Comparison of ENCODE assay signal across 9 cellular contexts in genomic region chr4:70559216-70559830, GRCh38. TPM values are rescaled to one million over a fixed set of nuclear protein-coding genes. Genes with fewer than 3 reads are reported as not detected.
DNase-seq lines count a peak whose midpoint lies in the region; ATAC-seq and TF ChIP-seq lines count a peak whose summit lies in the region.
"Had no signal": no experiment of that assay in that cellular context is flagged by ENCODE, and none has a peak within 500 bp of the region (broad histone marks: within the 10 kb centered on the region; RNA-seq: fewer than 3 reads in every experiment).

No MANE protein-coding gene starts in this region.

- peak; percentile 72 for ATAC-seq in HG02798 (IDR thresholded peaks at IDR 0.05; ENCODE audit: poor library complexity, unreplicated experiment)

- POLR2A ChIA-PET in A673 (lab: Charles Lee; ENCODE audit: low non-redundant PET): no interaction called here

- H3K27me3 Mint-ChIP-seq in progenitor cell of endocrine pancreas: no peaks in the 10 kb centered on the region

- no peaks in the 10 kb centered on the region for H3K36me3 ChIP-seq in A673 (ENCODE audit: insufficient read depth, low read length, poor library complexity, severe bottlenecking)

- H3K4me1 ChIP-seq in A673 (ENCODE audit: insufficient read depth, low read length, poor library complexity, severe bottlenecking): no peaks in the 10 kb centered on the region

- H3K27ac Mint-ChIP-seq in progenitor cell of endocrine pancreas: no peak overlapping the region

- H3K27ac ChIP-seq in A673 (ENCODE audit: low read depth, low read length, poor library complexity, severe bottlenecking): no peak overlapping the region
- H3K27ac ChIP-seq: skin epidermis had no signal

- peaks cover 3% of the 10 kb centered on the region for H3K9me3 Mint-ChIP-seq in progenitor cell of endocrine pancreas (ENCODE audit: low read depth)

- intact Hi-C loops in A673 (cut with micrococcal nuclease; ENCODE audit: unreplicated experiment): loop anchor here (10.0 kb wide), 1 partner anchor 675 kb away; no protein-coding TSS in a partner anchor

- CTCF ChIA-PET in A673 (lab: Charles Lee): no interaction called here

- no peaks in the 10 kb centered on the region for H3K36me3 Mint-ChIP-seq in progenitor cell of endocrine pancreas (ENCODE audit: insufficient read depth)

- TF ChIP-seq CTCF in A673 (conservative IDR thresholded peaks at IDR 0.05; ENCODE audit: low read depth, low read length): peak; percentile 62
- peak; percentile 81 for TF ChIP-seq CTCF in progenitor cell of endocrine pancreas (IDR thresholded peaks at IDR 0.05; ENCODE audit: unreplicated experiment)

- no peak overlapping the region for H3K4me3 Mint-ChIP-seq in progenitor cell of endocrine pancreas (ENCODE audit: low read depth)

- H3K4me3 ChIP-seq in A673 (ENCODE audit: low read depth, low read length, poor library complexity, severe bottlenecking): no peak overlapping the region
- H3K4me3 ChIP-seq: skin epidermis had no signal

- H3K27me3 ChIP-seq in A673 (replicated peaks; ENCODE audit: insufficient read depth, low read depth, low read length, poor library complexity): no peaks in the 10 kb centered on the region

- DNase-seq in A673 (ENCODE audit: low spot score): peak; percentile 40
- DNase-seq in GM03348 (ENCODE audit: low spot score): peak; percentile 72
- peak; percentile 39 for DNase-seq in NCI-H2196 (lab: John Stamatoyannopoulos, UW; ENCODE audit: unreplicated experiment)
- peak; percentile 12 for DNase-seq in activated T-cell treated with anti-CD3 and anti-CD28 coated beads for 4 hours
- peak; percentile 41 for DNase-seq in foreskin melanocyte
- peak; percentile 15 for DNase-seq in progenitor cell of endocrine pancreas (ENCODE audit: low spot score, unreplicated experiment)
- no peak for DNase-seq in HuH-7.5 (ENCODE audit: low spot score)

- BruUV-seq in A673 (replicated peaks; lab: Mats Ljungman, UMichigan): no TSS peak

- peaks cover 29% of the 10 kb centered on the region for H3K4me1 Mint-ChIP-seq in progenitor cell of endocrine pancreas (ENCODE audit: low read depth)

- H3K9me3 ChIP-seq in A673 (ENCODE audit: low read depth, low read length, poor library complexity, severe bottlenecking): no peaks in the 10 kb centered on the region

RNA-seq across cellular contexts. Expression of gene AMBN, which starts 32.7 kb away (rescaled TPM):
- total RNA-seq in A673 (2021): 2.1 and 3.8 TPM in 2 replicates
- not detected in 2 replicates for total RNA-seq in progenitor cell of endocrine pancreas

RNA-seq across cellular contexts. Expression of gene AMTN, which starts 41.0 kb away (rescaled TPM):
- not detected in 2 replicates for total RNA-seq in A673 (2021)
- not detected in 2 replicates for total RNA-seq in progenitor cell of endocrine pancreas
